In the genomic region with DNA sequence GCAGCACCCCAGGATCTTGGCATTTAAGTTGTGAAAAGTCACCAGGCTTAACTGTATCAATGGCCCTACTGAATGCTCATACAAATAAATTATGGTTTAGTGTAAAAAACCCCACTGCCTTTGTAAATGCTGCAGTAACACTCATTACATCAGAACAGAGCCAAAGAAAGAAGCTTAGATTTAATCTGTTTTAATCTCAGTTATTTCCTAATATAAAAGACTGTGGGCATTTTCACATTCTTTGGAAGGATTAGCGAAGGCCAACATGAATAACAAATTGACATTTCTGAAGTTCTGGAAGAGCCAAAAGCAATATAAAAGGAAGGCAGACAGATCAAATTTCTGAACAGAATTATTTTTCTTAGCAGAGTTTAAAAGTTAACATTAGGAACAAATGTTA, we compare ENCODE assay signal across 23 cellular contexts.
"Had no signal": no experiment of that assay in that cellular context is flagged by ENCODE, and none has a peak within 500 bp of the region (broad histone marks: within the 10 kb centered on the region; RNA-seq: fewer than 3 reads in every experiment).

No MANE protein-coding gene starts in this region.

- H3K4me3 ChIP-seq: gastroesophageal sphincter, heart left ventricle, mucosa of descending colon, upper lobe of right lung had no signal

- H3K27ac Mint-ChIP-seq: activated B cell treated with CpG ODN at 0.5 μM for 24 hours; activated CD4-positive, alpha-beta T cell treated with anti-CD3 and anti-CD28 coated beads for 36 hours; activated naive CD8-positive, alpha-beta T cell; activated T-helper 2 cell treated with anti-CD3 and anti-CD28 coated beads, Interferon-gamma antibody, Interleukin-2, Interleukin-4, amounts not matched to agents 10 μg/mL and 5 μg/mL and 100 μg/mL, durations not matched to agents 14 hours and 24 hours and 36 hours; nephron progenitor cell; T-helper 17 cell had no signal

- H3K4me1 ChIP-seq: gastroesophageal sphincter, heart left ventricle, upper lobe of right lung had no signal

- H3K9me3 ChIP-seq: gastroesophageal sphincter, mucosa of descending colon, upper lobe of right lung had no signal

- H3K36me3 ChIP-seq: gastroesophageal sphincter, heart left ventricle, upper lobe of right lung had no signal

- H3K27me3 Mint-ChIP-seq: activated B cell treated with CpG ODN at 0.5 μM for 24 hours; activated CD4-positive, alpha-beta T cell treated with anti-CD3 and anti-CD28 coated beads for 36 hours; activated naive CD8-positive, alpha-beta T cell; brain; T-helper 17 cell had no signal

- ATAC-seq: activated CD4-positive, alpha-beta T cell treated with anti-CD3 and anti-CD28 coated beads for 36 hours; activated T-cell treated with anti-CD3 and anti-CD28 coated beads, Interleukin-2, amount 50 U/mL, for 4 hours; gastroesophageal sphincter; heart left ventricle; left cardiac atrium; mucosa of descending colon; stimulated activated naive CD8-positive, alpha-beta T cell treated with anti-CD3 and anti-CD28 coated beads, Interleukin-15, Interleukin-2, amounts not matched to agents 100 U/mL and 50 U/mL, for 24 hours; T-helper 17 cell; upper lobe of right lung had no signal

- H3K27me3 ChIP-seq: gastroesophageal sphincter, heart left ventricle, upper lobe of right lung had no signal

- DNase-seq: activated B cell treated with CpG ODN at 0.5 μM for 24 hours; activated CD4-positive, alpha-beta T cell treated with anti-CD3 and anti-CD28 coated beads for 36 hours; activated CD4-positive, alpha-beta T cell treated with anti-CD3 and anti-CD28 coated beads, Interleukin-2, amount 50 U/mL, for 48 hours; activated CD8-positive, alpha-beta memory T cell treated with anti-CD3 and anti-CD28 coated beads, Interleukin-2, amount 50 U/mL, for 48 hours; activated naive CD4-positive, alpha-beta T cell; activated T-cell treated with anti-CD3 and anti-CD28 coated beads, Interleukin-2, amount 50 U/mL, for 4 hours; amniotic stem cell; effector memory CD4-positive, alpha-beta T cell; heart left ventricle; islet precursor cell; left cardiac atrium; mucosa of descending colon; nephron progenitor cell; posterior cingulate gyrus; stimulated activated CD4-positive, alpha-beta T cell treated with anti-CD3 and anti-CD28 coated beads, Interleukin-4, amount 100 ng/mL, for 4 hours; stimulated activated naive CD8-positive, alpha-beta T cell treated with anti-CD3 and anti-CD28 coated beads, Interleukin-15, Interleukin-2, amounts not matched to agents 100 U/mL and 50 U/mL, for 24 hours; SW 1271; T-helper 17 cell; upper lobe of right lung had no signal

- H3K36me3 Mint-ChIP-seq: activated naive CD8-positive, alpha-beta T cell; brain had no signal

- H3K4me3 Mint-ChIP-seq: activated B cell treated with CpG ODN at 0.5 μM for 24 hours; activated CD4-positive, alpha-beta T cell treated with anti-CD3 and anti-CD28 coated beads for 36 hours; activated naive CD8-positive, alpha-beta T cell; activated T-cell treated with anti-CD3 and anti-CD28 coated beads, Interleukin-2, amount 50 U/mL, for 4 hours; brain; nephron progenitor cell; T-helper 17 cell had no signal

- H3K4me1 Mint-ChIP-seq: activated B cell treated with CpG ODN at 0.5 μM for 24 hours; activated CD4-positive, alpha-beta T cell treated with anti-CD3 and anti-CD28 coated beads for 36 hours; nephron progenitor cell; T-helper 17 cell had no signal

- H3K27ac ChIP-seq: gastroesophageal sphincter, heart left ventricle, upper lobe of right lung had no signal
